Comparison of ENCODE assay signal across 18 cellular contexts in genomic region chr9:123807241-123807640, GRCh38.
"Had no signal": no experiment of that assay in that cellular context is flagged by ENCODE, and none has a peak within 500 bp of the region (broad histone marks: within the 10 kb centered on the region; RNA-seq: fewer than 3 reads in every experiment).

No MANE protein-coding gene starts in this region.

- DNase-seq: activated CD4-positive, alpha-beta T cell treated with anti-CD3 and anti-CD28 coated beads, Interleukin-2, amount 50 U/mL, for 1 hour; activated CD4-positive, CD25-positive, alpha-beta regulatory T cell treated with anti-CD3 and anti-CD28 coated beads, Interleukin-2, amount 50 U/mL, for 72 hours; activated CD8-positive, alpha-beta memory T cell treated with anti-CD3 and anti-CD28 coated beads, Interleukin-2, amount 50 U/mL, for 4 hours; activated effector memory CD4-positive, alpha-beta T cell treated with Interleukin-2 at 50 U/mL for 16 hours; activated T-cell treated with anti-CD3 and anti-CD28 coated beads, Interleukin-2, amount 50 U/mL, for 48 hours; dorsolateral prefrontal cortex; left cardiac atrium; mesendoderm; naive thymus-derived CD4-positive, alpha-beta T cell; stimulated activated CD4-positive, alpha-beta T cell treated with anti-CD3 and anti-CD28 coated beads, Interleukin-2, amount 100 ng/mL, for 24 hours; stimulated activated naive CD4-positive, alpha-beta T cell treated with Interleukin-2 at 50 U/mL for 16 hours; thyroid gland had no signal

- H3K4me3 ChIP-seq: cardiac muscle cell, dorsolateral prefrontal cortex, neural progenitor cell, right atrium auricular region, thyroid gland had no signal

- H3K4me1 Mint-ChIP-seq: activated naive CD4-positive, alpha-beta T cell treated with anti-CD3 and anti-CD28 coated beads, Interleukin-2, amount 50 U/mL, for 24 hours; naive thymus-derived CD4-positive, alpha-beta T cell; neural progenitor cell had no signal

- H3K27ac Mint-ChIP-seq: activated naive CD4-positive, alpha-beta T cell treated with anti-CD3 and anti-CD28 coated beads, Interleukin-2, amount 50 U/mL, for 24 hours; naive thymus-derived CD4-positive, alpha-beta T cell; neural progenitor cell; progenitor cell of endocrine pancreas; T-helper 1 cell treated with Interleukin-12 subunit alpha and Interleukin-12 subunit beta and Interleukin-4 antibody, amounts not matched to agents 30 μg/mL and 1 μg/mL, for 36 hours had no signal

- H3K36me3 Mint-ChIP-seq: neural progenitor cell had no signal

- ATAC-seq: naive thymus-derived CD4-positive, alpha-beta T cell had no signal

- H3K9me3 Mint-ChIP-seq: activated naive CD4-positive, alpha-beta T cell treated with anti-CD3 and anti-CD28 coated beads, Interleukin-2, amount 50 U/mL, for 24 hours; naive thymus-derived CD4-positive, alpha-beta T cell; neural progenitor cell; T-helper 1 cell treated with Interleukin-12 subunit alpha and Interleukin-12 subunit beta and Interleukin-4 antibody, amounts not matched to agents 30 μg/mL and 1 μg/mL, for 36 hours had no signal

- H3K27me3 Mint-ChIP-seq: activated naive CD4-positive, alpha-beta T cell treated with anti-CD3 and anti-CD28 coated beads, Interleukin-2, amount 50 U/mL, for 24 hours; naive thymus-derived CD4-positive, alpha-beta T cell; progenitor cell of endocrine pancreas had no signal

- H3K4me3 Mint-ChIP-seq: activated naive CD4-positive, alpha-beta T cell treated with anti-CD3 and anti-CD28 coated beads, Interleukin-2, amount 50 U/mL, for 24 hours; naive thymus-derived CD4-positive, alpha-beta T cell; neural progenitor cell; T-helper 1 cell treated with Interleukin-12 subunit alpha and Interleukin-12 subunit beta and Interleukin-4 antibody, amounts not matched to agents 30 μg/mL and 1 μg/mL, for 36 hours had no signal
